In genomic region chr15:92078270-92078669, GRCh38 we compare ENCODE assay signal across 19 cellular contexts.
DNase-seq lines count a peak whose midpoint lies in the region; ATAC-seq lines count a peak whose summit lies in the region.
"Had no signal": no experiment of that assay in that cellular context is flagged by ENCODE, and none has a peak within 500 bp of the region (broad histone marks: within the 10 kb centered on the region; RNA-seq: fewer than 3 reads in every experiment).

No MANE protein-coding gene starts in this region.

- no peak overlapping the region for H2AFZ ChIP-seq in neuronal stem cell (ENCODE audit: low read length)

- no peaks in the 10 kb centered on the region for H3K36me3 Mint-ChIP-seq in T-helper 2 cell treated with Interferon-gamma antibody and Interleukin-4, amounts not matched to agents 5 μg/mL and 100 μg/mL, for 36 hours (ENCODE audit: low read depth)
- H3K36me3 Mint-ChIP-seq in effector memory CD8-positive, alpha-beta T cell (ENCODE audit: insufficient read depth): peaks cover 5% of the 10 kb centered on the region
- H3K36me3 Mint-ChIP-seq: CD8-positive, alpha-beta T cell had no signal

- H4K91ac ChIP-seq in neuronal stem cell (ENCODE audit: low read depth, low read length, poor library complexity): peak overlapping the region; percentile 34

- H2BK15ac ChIP-seq in neuronal stem cell (ENCODE audit: low read length): no peak overlapping the region

- no peak overlapping the region for H3K14ac ChIP-seq in neuronal stem cell (ENCODE audit: low read length)

- H3K79me1 ChIP-seq in neuronal stem cell (ENCODE audit: low read depth, low read length): no peaks in the 10 kb centered on the region

- H3K4ac ChIP-seq in neuronal stem cell (ENCODE audit: low read length): no peak overlapping the region

- no peak overlapping the region for H3K23ac ChIP-seq in neuronal stem cell (ENCODE audit: low read depth, low read length, poor library complexity)

- peak overlapping the region; percentile 68 for H3K27ac Mint-ChIP-seq in T-helper 2 cell treated with Interferon-gamma antibody and Interleukin-4, amounts not matched to agents 5 μg/mL and 100 μg/mL, for 36 hours
- peak overlapping the region; percentile 1 to 36 for H3K27ac Mint-ChIP-seq in effector memory CD8-positive, alpha-beta T cell
- H3K27ac Mint-ChIP-seq: B cell; CD4-positive, alpha-beta T cell; CD8-positive, alpha-beta T cell had no signal

- no peak overlapping the region for H3K4me3 Mint-ChIP-seq in T-helper 2 cell treated with Interferon-gamma antibody and Interleukin-4, amounts not matched to agents 5 μg/mL and 100 μg/mL, for 36 hours
- no peak overlapping the region for H3K4me3 Mint-ChIP-seq in effector memory CD8-positive, alpha-beta T cell
- H3K4me3 Mint-ChIP-seq: B cell; CD4-positive, alpha-beta T cell; CD8-positive, alpha-beta T cell had no signal

- no peak for DNase-seq in T-helper 2 cell treated with Interferon-gamma antibody and Interleukin-4, amounts not matched to agents 5 μg/mL and 100 μg/mL, for 36 hours (ENCODE audit: low spot score)
- DNase-seq in T-helper 2 cell: no peak
- DNase-seq in effector memory CD8-positive, alpha-beta T cell: no peak
- DNase-seq in neuronal stem cell (ENCODE audit: low spot score): no peak
- no peak for DNase-seq in activated naive CD4-positive, alpha-beta T cell treated with anti-CD3 and anti-CD28 coated beads, Interleukin-2, amount 50 U/mL, for 16 hours
- no peak for DNase-seq in DMS114 treated with DMSO at 0.1 percent for 48 hours (lab: John Stamatoyannopoulos, UW; ENCODE audit: unreplicated experiment)
- DNase-seq: CD4-positive, alpha-beta T cell; CD8-positive, alpha-beta T cell; DMS153; DMS79; EL; GDM1 had no signal

- H3K4me1 Mint-ChIP-seq in T-helper 2 cell treated with Interferon-gamma antibody and Interleukin-4, amounts not matched to agents 5 μg/mL and 100 μg/mL, for 36 hours (ENCODE audit: low read depth): peaks cover 26% of the 10 kb centered on the region
- peaks cover 44% of the 10 kb centered on the region in 2 donors for H3K4me1 Mint-ChIP-seq in effector memory CD8-positive, alpha-beta T cell (ENCODE audit: low read depth in 2 of 2)
- H3K4me1 Mint-ChIP-seq: B cell had no signal

- ATAC-seq in effector memory CD8-positive, alpha-beta T cell (replicated peaks): no peak
- ATAC-seq: CD8-positive, alpha-beta T cell had no signal

- no peaks in the 10 kb centered on the region for H3K36me3 ChIP-seq in neuronal stem cell (replicated peaks in 1 of 2; ENCODE audit: control insufficient read depth in 2 of 2, insufficient read depth in 2 of 2, low read length in 2 of 2)

- no peaks in the 10 kb centered on the region for H3K9me3 ChIP-seq in neuronal stem cell (replicated peaks in 1 of 2; ENCODE audit: control insufficient read depth in 2 of 2, insufficient read depth in 1 of 2, low read depth in 1 of 2, low read length in 2 of 2)
- H3K9me3 ChIP-seq: A549, Caco-2 had no signal

- H3K27ac ChIP-seq in neuronal stem cell (replicated peaks; ENCODE audit: low read length): no peak overlapping the region
- H3K27ac ChIP-seq: 22Rv1; A549; BLaER1 treated with 17β-estradiol and CSF1 and Interleukin-3, amounts not matched to agents 10 nM and 100 nM; C4-2B had no signal

- H3K4me1 ChIP-seq in neuronal stem cell (ENCODE audit: control insufficient read depth in 2 of 2, insufficient read depth in 1 of 2, low read depth in 1 of 2, low read length in 2 of 2): no peaks in the 10 kb centered on the region
- H3K4me1 ChIP-seq: Caco-2 had no signal

- no peak overlapping the region for H3K4me3 ChIP-seq in neuronal stem cell (ENCODE audit: low read length in 2 of 2)
- H3K4me3 ChIP-seq: A549; BLaER1 treated with 17β-estradiol and CSF1 and Interleukin-3, amounts not matched to agents 10 nM and 100 nM; GM12878 had no signal

- no peak overlapping the region for H3K18ac ChIP-seq in neuronal stem cell (ENCODE audit: low read length)

- no peak overlapping the region for H2AK5ac ChIP-seq in neuronal stem cell (ENCODE audit: low read depth, low read length)

- no peak overlapping the region for H2BK120ac ChIP-seq in neuronal stem cell (ENCODE audit: low read depth, low read length)

- peaks cover 0 to 3% (median 0%) of the 10 kb centered on the region in 3 experiments for H3K27me3 ChIP-seq in neuronal stem cell (ENCODE audit: control insufficient read depth in 3 of 3, insufficient read depth in 3 of 3, low read depth in 1 of 3, low read length in 3 of 3)
- H3K27me3 ChIP-seq: BLaER1 treated with 17β-estradiol and CSF1 and Interleukin-3, amounts not matched to agents 10 nM and 100 nM had no signal

- H3K9ac ChIP-seq in neuronal stem cell (ENCODE audit: low read depth, low read length, poor library complexity): no peak overlapping the region
- H3K9ac ChIP-seq: BLaER1 treated with 17β-estradiol and CSF1 and Interleukin-3, amounts not matched to agents 10 nM and 100 nM had no signal

- H2BK5ac ChIP-seq in neuronal stem cell (ENCODE audit: low read length): no peak overlapping the region

- H4K8ac ChIP-seq in neuronal stem cell (ENCODE audit: low read depth, low read length): no peak overlapping the region

- H3K27me3 Mint-ChIP-seq in T-helper 2 cell treated with Interferon-gamma antibody and Interleukin-4, amounts not matched to agents 5 μg/mL and 100 μg/mL, for 36 hours (ENCODE audit: low read depth): no peaks in the 10 kb centered on the region
- no peaks in the 10 kb centered on the region for H3K27me3 Mint-ChIP-seq in effector memory CD8-positive, alpha-beta T cell
- H3K27me3 Mint-ChIP-seq: CD4-positive, alpha-beta T cell had no signal

- WGBS in neuronal stem cell (ENCODE audit: extremely low coverage in 2 of 2, insufficient read length in 2 of 2, insufficient replicate concordance in 1 of 2), 2 donors: no CpG with 5 or more reads among the region's 6 CpGs

- H2BK12ac ChIP-seq in neuronal stem cell (ENCODE audit: low read length): no peak overlapping the region

- no peak overlapping the region for H3K4me2 ChIP-seq in neuronal stem cell (ENCODE audit: insufficient read depth, low read length, poor library complexity, severe bottlenecking)
- H3K4me2 ChIP-seq: A549 had no signal

- H3K9me3 Mint-ChIP-seq in T-helper 2 cell treated with Interferon-gamma antibody and Interleukin-4, amounts not matched to agents 5 μg/mL and 100 μg/mL, for 36 hours: no peaks in the 10 kb centered on the region
- H3K9me3 Mint-ChIP-seq in effector memory CD8-positive, alpha-beta T cell: no peaks in the 10 kb centered on the region
- H3K9me3 Mint-ChIP-seq: CD4-positive, alpha-beta T cell; CD8-positive, alpha-beta T cell had no signal
